15 cellular contexts compared by ENCODE assay signal in the genomic region with DNA sequence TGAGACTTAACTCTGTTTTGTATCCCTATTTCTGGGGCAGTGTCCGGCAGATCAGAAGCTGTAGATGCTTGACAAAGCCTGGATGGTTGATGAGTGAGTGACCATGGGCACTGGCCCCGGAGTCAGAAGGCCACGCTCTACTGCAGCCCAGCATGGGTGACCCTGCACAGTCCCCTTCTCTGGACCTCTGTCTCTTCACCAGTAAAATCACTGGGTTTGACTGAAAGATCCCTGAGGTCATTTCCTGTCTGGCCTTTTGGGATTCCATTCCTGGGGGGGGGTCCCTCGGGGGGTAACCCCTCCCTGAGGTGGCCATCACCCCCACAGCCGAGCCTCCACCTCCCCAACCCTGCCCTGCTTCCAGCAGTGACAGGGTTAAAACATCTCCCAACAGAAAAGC. TPM values are rescaled to one million over a fixed set of nuclear protein-coding genes. Genes with fewer than 3 reads are reported as not detected.
A peak's percentile ranks its signal among the peaks of the same experiment; 100 is the strongest.
DNase-seq lines count a peak whose midpoint lies in the region; ATAC-seq and TF ChIP-seq lines count a peak whose summit lies in the region.
"Had no signal": no experiment of that assay in that cellular context is flagged by ENCODE, and none has a peak within 500 bp of the region (broad histone marks: within the 10 kb centered on the region; RNA-seq: fewer than 3 reads in every experiment).

No MANE protein-coding gene starts in this region.

- H4K5ac ChIP-seq in IMR-90 (ENCODE audit: low read depth, low read length), result no peak overlapping the region

- H3K9me3 ChIP-seq in IMR-90 (ENCODE audit: control insufficient read depth, insufficient read depth, low read length), result no peaks in the 10 kb centered on the region
- H3K9me3 ChIP-seq in esophagus muscularis mucosa, result no peaks in the 10 kb centered on the region

- H3K23ac ChIP-seq in IMR-90 (ENCODE audit: low read depth, low read length), result no peak overlapping the region

- H2BK20ac ChIP-seq in IMR-90 (ENCODE audit: low read depth, low read length), result no peak overlapping the region

- H3K4me1 ChIP-seq in IMR-90 (ENCODE audit: control insufficient read depth, insufficient read depth, low read length), result no peaks in the 10 kb centered on the region
- peaks cover 18 to 60% (median 42%) of the 10 kb centered on the region in 4 donors for H3K4me1 ChIP-seq in esophagus muscularis mucosa

- no peak overlapping the region for H3K4me2 ChIP-seq in IMR-90 (ENCODE audit: low read depth, low read length)

- TF ChIP-seq POLR2A in IMR-90 (IDR thresholded peaks at IDR 0.05; ENCODE audit: low read depth, low read length) (no peak), esophagus muscularis mucosa (IDR thresholded peaks at IDR 0.05; ENCODE audit: low read depth) (no peak)

- H2AK9ac ChIP-seq in IMR-90 (replicated peaks; ENCODE audit: low read depth, low read length, poor library complexity), result no peak overlapping the region

- H2BK15ac ChIP-seq in IMR-90 (ENCODE audit: low read depth, low read length), result no peak overlapping the region

- no peaks in the 10 kb centered on the region for H3K9me1 ChIP-seq in IMR-90 (ENCODE audit: insufficient read depth, low read length)

- TF ChIP-seq CTCF in IMR-90 (conservative IDR thresholded peaks at IDR 0.05; ENCODE audit: low read depth, low read length), result no peak
- TF ChIP-seq CTCF in esophagus muscularis mucosa (IDR thresholded peaks at IDR 0.05), result no peak

- dilution Hi-C loops in IMR-90 (cut with HindIII; ENCODE audit: low sequenced_read_pairs, unreplicated experiment), result no loop called here

- in situ Hi-C loops in IMR-90 (cut with MboI; ENCODE audit: low sequenced_read_pairs), result no loop called here

- no peak overlapping the region for H2BK120ac ChIP-seq in IMR-90 (ENCODE audit: low read depth, low read length)

- no CpG with 5 or more reads among the region's 5 CpGs for WGBS in IMR-90 (ENCODE audit: extremely low coverage in 2 of 2, insufficient read length in 1 of 2), 2 experiments
- WGBS in esophagus muscularis mucosa, result 72% methylated on average over 5 of the region's 5 CpGs

- no peaks in the 10 kb centered on the region for H4K20me1 ChIP-seq in IMR-90 (ENCODE audit: insufficient read depth, low read length)

- TF ChIP-seq RAD21 in IMR-90 (IDR thresholded peaks at IDR 0.05; ENCODE audit: low read length), result no peak

- no peak overlapping the region for H2AFZ ChIP-seq in IMR-90 (replicated peaks; ENCODE audit: low read length, poor library complexity)
- H2AFZ ChIP-seq: GM23248 had no signal

- H3K9ac ChIP-seq in IMR-90 (ENCODE audit: low read depth, low read length), result no peak overlapping the region
- H3K9ac ChIP-seq: GM23248 had no signal

- no peak overlapping the region for H2AK5ac ChIP-seq in IMR-90 (ENCODE audit: low read depth, low read length)

- POLR2A ChIA-PET in IMR-90 (lab: Charles Lee; ENCODE audit: unreplicated experiment), result no interaction called here

- DNase-seq in IMR-90 (no peak), esophagus muscularis mucosa (ENCODE audit: extremely low spot score) (no peak), mesenteric fat pad (ENCODE audit: low spot score) (peak; percentile 71), NCI-H2107 treated with DMSO at 0.1 percent for 48 hours (lab: John Stamatoyannopoulos, UW; ENCODE audit: unreplicated experiment) (no peak), hepatic stellate cell (ENCODE audit: low spot score) (no peak)
- DNase-seq: C1 segment of cervical spinal cord; Calu3; CD4-positive, alpha-beta memory T cell; COR-L47; DMS153; DND-41; GM23248; H9 had no signal

- H3K36me3 ChIP-seq in IMR-90 (ENCODE audit: control insufficient read depth, insufficient read depth, low read length), result no peaks in the 10 kb centered on the region
- H3K36me3 ChIP-seq in esophagus muscularis mucosa, result peaks cover 0 to 19% (median 3%) of the 10 kb centered on the region in 4 donors

- intact Hi-C loops in IMR-90 (cut with micrococcal nuclease) (no loop called here), esophagus muscularis mucosa (cut with DNase I) (no loop called here)

- H3K56ac ChIP-seq in IMR-90 (ENCODE audit: extremely low read depth, insufficient read depth, low read length), result 0 out of 2 replicates have a peak overlapping the region, but pooled peaks have one; percentile 1

- no peak overlapping the region for H4K91ac ChIP-seq in IMR-90 (ENCODE audit: insufficient read depth, low read depth, low read length)

- no peak overlapping the region for H3K27ac ChIP-seq in IMR-90 (ENCODE audit: insufficient read depth, low read length)
- H3K27ac ChIP-seq in esophagus muscularis mucosa (replicated peaks in 1 of 4), result peak overlapping the region in 3 of 4 donors; percentile 18 to 77 (median 22)
- H3K27ac ChIP-seq: GM23248 had no signal

- H3K4ac ChIP-seq in IMR-90 (ENCODE audit: low read depth, low read length), result no peak overlapping the region

- no peaks in the 10 kb centered on the region for H3K79me1 ChIP-seq in IMR-90 (ENCODE audit: low read depth in 1 of 2, low read length in 2 of 2)

- TF ChIP-seq EP300 in esophagus muscularis mucosa (IDR thresholded peaks at IDR 0.05), result no peak

- H2BK5ac ChIP-seq in IMR-90 (ENCODE audit: low read depth, low read length, poor library complexity, severe bottlenecking), result no peak overlapping the region

- no peak overlapping the region for H4K8ac ChIP-seq in IMR-90 (ENCODE audit: low read depth in 2 of 2, low read length in 2 of 2)

- H3K18ac ChIP-seq in IMR-90 (ENCODE audit: low read depth, low read length), result no peak overlapping the region

- no peak overlapping the region for H3K14ac ChIP-seq in IMR-90 (replicated peaks; ENCODE audit: low read depth, low read length)

- peaks cover 19% of the 10 kb centered on the region for H3K27me3 ChIP-seq in IMR-90 (ENCODE audit: control insufficient read depth, insufficient read depth, low read length)
- no peaks in the 10 kb centered on the region for H3K27me3 ChIP-seq in esophagus muscularis mucosa

- ATAC-seq in IMR-90 (ENCODE audit: low read depth), result no peak
- ATAC-seq in HG02763 (IDR thresholded peaks at IDR 0.05; ENCODE audit: unreplicated experiment), result no peak
- ATAC-seq: HCT116 had no signal

- CTCF ChIA-PET in IMR-90 (lab: Yijun Ruan, JAX), result interaction anchor here (0.6 kb wide), 1 partner anchor 10 kb away, joined by 4 read pairs; no protein-coding TSS in a partner anchor

- H3K4me3 ChIP-seq in IMR-90 (ENCODE audit: insufficient read depth, low read depth, low read length) (no peak overlapping the region), esophagus muscularis mucosa (no peak overlapping the region)
- H3K4me3 ChIP-seq: GM23248 had no signal

- no TSS peak for BruUV-seq in IMR-90 (replicated peaks; lab: Mats Ljungman, UMichigan)

TF ChIP-seq in IMR-90, 13 proteins besides CTCF, POLR2A, EP300 and RAD21:
- TF ChIP-seq CHD1 (IDR thresholded peaks at IDR 0.05; ENCODE audit: low read depth, low read length) (no peak), RCOR1 (IDR thresholded peaks at IDR 0.05; ENCODE audit: insufficient replicate concordance, low read length) (no peak), NFE2L2 (IDR thresholded peaks at IDR 0.05; ENCODE audit: low read depth, low read length) (no peak), FOS (IDR thresholded peaks at IDR 0.05; ENCODE audit: low read depth, low read length) (no peak), SMC3 (IDR thresholded peaks at IDR 0.05; ENCODE audit: low read depth, low read length) (no peak), MAZ (IDR thresholded peaks at IDR 0.05; ENCODE audit: borderline replicate concordance, low read depth, low read length) (no peak), MXI1 (IDR thresholded peaks at IDR 0.05; ENCODE audit: borderline replicate concordance, low read depth, low read length) (no peak), RFX5 (IDR thresholded peaks at IDR 0.05; ENCODE audit: low read depth, low read length) (no peak), BHLHE40 (IDR thresholded peaks at IDR 0.05; ENCODE audit: low read depth, low read length) (no peak), MAFK (IDR thresholded peaks at IDR 0.05; ENCODE audit: low read depth, low read length) (no peak), CEBPB (IDR thresholded peaks at IDR 0.05; ENCODE audit: low read depth, low read length) (no peak)
- TF ChIP-seq, protein P1, sequence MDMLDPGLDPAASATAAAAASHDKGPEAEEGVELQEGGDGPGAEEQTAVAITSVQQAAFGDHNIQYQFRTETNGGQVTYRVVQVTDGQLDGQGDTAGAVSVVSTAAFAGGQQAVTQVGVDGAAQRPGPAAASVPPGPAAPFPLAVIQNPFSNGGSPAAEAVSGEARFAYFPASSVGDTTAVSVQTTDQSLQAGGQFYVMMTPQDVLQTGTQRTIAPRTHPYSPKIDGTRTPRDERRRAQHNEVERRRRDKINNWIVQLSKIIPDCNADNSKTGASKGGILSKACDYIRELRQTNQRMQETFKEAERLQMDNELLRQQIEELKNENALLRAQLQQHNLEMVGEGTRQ (IDR thresholded peaks at IDR 0.05; ENCODE audit: low read depth, low read length), result no peak
- TF ChIP-seq, protein P2, sequence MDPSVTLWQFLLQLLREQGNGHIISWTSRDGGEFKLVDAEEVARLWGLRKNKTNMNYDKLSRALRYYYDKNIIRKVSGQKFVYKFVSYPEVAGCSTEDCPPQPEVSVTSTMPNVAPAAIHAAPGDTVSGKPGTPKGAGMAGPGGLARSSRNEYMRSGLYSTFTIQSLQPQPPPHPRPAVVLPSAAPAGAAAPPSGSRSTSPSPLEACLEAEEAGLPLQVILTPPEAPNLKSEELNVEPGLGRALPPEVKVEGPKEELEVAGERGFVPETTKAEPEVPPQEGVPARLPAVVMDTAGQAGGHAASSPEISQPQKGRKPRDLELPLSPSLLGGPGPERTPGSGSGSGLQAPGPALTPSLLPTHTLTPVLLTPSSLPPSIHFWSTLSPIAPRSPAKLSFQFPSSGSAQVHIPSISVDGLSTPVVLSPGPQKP (IDR thresholded peaks at IDR 0.05; ENCODE audit: borderline replicate concordance, low read depth, low read length), result no peak

RNA-seq across cellular contexts. Expression of a gene that starts 31.7 kb away (rescaled TPM):
- total RNA-seq in IMR-90 (2012; rRNA removed) (26.7 and 64.0 TPM in 2 replicates), esophagus muscularis mucosa (10 to 100 TPM; 28.0 to 37.8 (median 32.4) TPM), mesenteric fat pad (30.9 TPM)
- polyA plus RNA-seq in IMR-90 (2012; rRNA removed), result 37.6 and 48.7 TPM in 2 replicates
- 12.7 and 13.9 TPM in 2 replicates for polyA plus RNA-seq in IMR-90 (2012; cell fraction: cytosol; rRNA removed)
- polyA plus RNA-seq in IMR-90 (2012; cell fraction: nucleus; rRNA removed; ENCODE audit: low replicate concordance), result 3.7 and 9.4 TPM in 2 replicates

RNA-seq across cellular contexts. Expression of a gene that starts 35.7 kb away (rescaled TPM):
- total RNA-seq in IMR-90 (2012; rRNA removed) (87.3 and 90.0 TPM in 2 replicates), esophagus muscularis mucosa (10 to 100 TPM; 53.5 to 68.1 (median 66.6) TPM), mesenteric fat pad (85.2 TPM)
- 41.0 and 50.5 TPM in 2 replicates for polyA plus RNA-seq in IMR-90 (2012; rRNA removed)
- polyA plus RNA-seq in IMR-90 (2012; cell fraction: cytosol; rRNA removed), result 14.0 and 31.8 TPM in 2 replicates
- polyA plus RNA-seq in IMR-90 (2012; cell fraction: nucleus; rRNA removed; ENCODE audit: low replicate concordance), result 12.0 and 46.2 TPM in 2 replicates
